ENCODE assay signal across 15 cellular contexts in the genomic region with DNA sequence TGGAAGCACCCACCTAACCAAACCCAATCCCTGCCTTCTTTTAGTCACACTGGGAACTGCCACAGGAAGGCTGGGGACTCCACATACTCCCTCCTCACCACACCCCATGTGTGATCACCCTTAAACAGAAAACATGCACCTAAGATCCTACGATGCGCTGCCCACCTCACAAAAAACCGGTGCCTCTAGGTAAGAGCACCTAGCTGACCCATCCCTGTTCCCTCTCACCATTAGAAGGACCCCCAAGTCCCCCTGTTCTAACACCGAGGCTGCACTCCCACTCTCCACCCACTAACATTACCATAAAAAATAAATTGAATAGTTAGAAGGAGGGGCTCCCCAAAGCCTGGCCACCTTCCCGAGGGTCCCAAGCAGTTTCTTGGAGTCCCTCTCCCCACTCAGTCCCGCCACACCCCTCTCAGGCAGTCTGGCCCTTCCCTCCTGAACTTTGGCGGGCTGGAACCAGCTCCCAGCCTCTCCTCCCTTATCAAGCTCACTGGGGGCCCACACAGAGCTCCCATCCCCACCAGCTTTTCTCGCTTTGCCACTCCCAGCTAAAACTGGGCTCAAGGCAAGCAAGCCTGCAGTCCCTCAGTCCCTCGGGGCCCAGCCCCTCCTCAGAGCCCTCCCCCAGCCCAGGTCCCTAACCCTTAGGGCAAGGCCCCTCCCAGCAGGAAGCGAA. TPM values are rescaled to one million over a fixed set of nuclear protein-coding genes. Genes with fewer than 3 reads are reported as not detected.
"Had no signal": no experiment of that assay in that cellular context is flagged by ENCODE, and none has a peak within 500 bp of the region (broad histone marks: within the 10 kb centered on the region; RNA-seq: fewer than 3 reads in every experiment).

No MANE protein-coding gene starts in this region.

RNA-seq across cellular contexts. Expression of a gene that starts 46.0 kb away (rescaled TPM):
- total RNA-seq: lung microvascular endothelial cell, smooth muscle cell had no signal

RNA-seq across cellular contexts. Expression of a gene that starts 55.7 kb away (rescaled TPM):
- total RNA-seq: dermis microvascular lymphatic vessel endothelial cell; gastrocnemius medialis; glomerular endothelial cell; lower leg skin; lung microvascular endothelial cell; myocyte; naive thymus-derived CD8-positive, alpha-beta T cell; neural crest cell; omental fat pad; right atrium auricular region; sciatic nerve; smooth muscle cell; suprapubic skin; uterus had no signal
- polyA plus RNA-seq: esophagus, smooth muscle cell had no signal
